In the genomic region with DNA sequence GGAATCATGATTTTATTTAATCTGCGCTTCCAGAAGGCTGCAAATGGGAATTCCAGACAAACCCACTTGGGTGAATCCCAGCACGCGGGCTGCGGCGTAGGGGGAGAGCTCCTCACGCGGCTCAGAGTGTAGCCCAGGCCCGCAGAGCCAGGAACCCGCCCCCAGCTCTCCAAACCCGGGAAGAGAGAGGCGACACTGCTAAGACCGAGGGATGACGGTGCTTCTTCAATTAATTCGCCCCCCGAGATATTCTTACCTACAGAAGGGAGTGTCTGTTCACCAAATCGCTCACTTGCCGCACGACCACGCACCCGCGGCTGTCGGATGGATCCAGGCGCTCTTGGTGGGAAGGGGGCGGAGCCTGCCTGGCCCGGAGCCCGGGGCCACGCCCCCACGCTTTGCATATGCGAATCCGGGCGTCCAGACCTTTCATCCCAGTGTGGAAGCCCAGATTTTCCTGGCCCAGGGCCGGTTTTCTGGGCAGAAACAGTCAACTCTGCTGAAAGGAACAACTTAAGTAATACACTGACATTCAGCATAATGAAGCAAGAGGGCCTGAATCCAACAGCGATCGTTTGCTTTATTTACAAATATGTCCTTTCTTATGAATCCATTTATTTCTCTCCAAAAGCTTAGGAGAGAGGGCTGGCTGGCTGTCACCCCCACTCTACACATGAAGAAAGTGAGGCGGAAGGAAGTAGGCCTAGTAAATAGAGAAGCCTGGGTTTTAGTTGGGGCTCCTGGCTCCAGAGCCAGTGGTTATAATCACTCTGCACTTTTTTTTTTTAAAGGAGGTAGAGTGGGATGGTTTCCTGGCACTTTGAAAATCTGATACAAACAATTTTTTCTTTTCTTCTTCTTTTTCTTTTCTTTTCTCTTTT, we compare ENCODE assay signal across 8 cellular contexts. TPM values are rescaled to one million over a fixed set of nuclear protein-coding genes. Genes with fewer than 3 reads are reported as not detected.
DNase-seq lines count a peak whose midpoint lies in the region; ATAC-seq, FAIRE-seq and TF ChIP-seq lines count a peak whose summit lies in the region.

Gene SLC19A3 (minus strand): TSS at position 342 of the 881 bp plus-strand sequence. CDS start 15,710 bp downstream, outside the sequence.

- H3K27ac ChIP-seq in colonic mucosa = peak within 1 kb of the TSS; percentile 43
- no peak within 1 kb of the TSS for H3K27ac ChIP-seq in keratinocyte (ENCODE audit: control insufficient read depth, insufficient read depth, low read length)

- H3K27me3 ChIP-seq in colonic mucosa (no peaks in the 10 kb centered on the region), keratinocyte (ENCODE audit: control insufficient read depth, extremely low read depth, insufficient read depth, low read length) (no peaks in the 10 kb centered on the region), skeletal muscle satellite cell (ENCODE audit: control insufficient read depth, insufficient read depth, low read length) (peaks cover 16% of the 10 kb centered on the region)

- dilution Hi-C loops in keratinocyte (cut with MboI; ENCODE audit: extremely low pct_ligation_motif_present, low sequenced_read_pairs) = no loop called here

- no peaks in the 10 kb centered on the region for H3K4me1 ChIP-seq in colonic mucosa
- no peaks in the 10 kb centered on the region for H3K4me1 ChIP-seq in keratinocyte (ENCODE audit: control insufficient read depth, extremely low read depth, insufficient read depth, low read length)
- peaks cover 5% of the 10 kb centered on the region for H3K4me1 ChIP-seq in skeletal muscle satellite cell (ENCODE audit: control insufficient read depth, insufficient read depth, low read length)

- FAIRE-seq in keratinocyte (lab: Jason Lieb, UNC) = peak; percentile 17

- ATAC-seq in HG03342 (IDR thresholded peaks at IDR 0.05; ENCODE audit: unreplicated experiment) = no peak
- no peak for ATAC-seq in GM21528 (IDR thresholded peaks at IDR 0.05; ENCODE audit: low FRiP score, unreplicated experiment)

- H3K9me3 ChIP-seq in colonic mucosa (no peaks in the 10 kb centered on the region), keratinocyte (ENCODE audit: control insufficient read depth, low read depth, low read length) (no peaks in the 10 kb centered on the region), skeletal muscle satellite cell (replicated peaks; ENCODE audit: low read length) (no peaks in the 10 kb centered on the region)

- no peaks in the 10 kb centered on the region for H3K79me2 ChIP-seq in keratinocyte (ENCODE audit: control insufficient read depth, insufficient read depth, low read length)

- H3K4me2 ChIP-seq in keratinocyte (ENCODE audit: control insufficient read depth, extremely low read depth, insufficient read depth, low read depth, low read length) (peak within 1 kb of the TSS; percentile 85), skeletal muscle satellite cell (ENCODE audit: low read length) (peak within 1 kb of the TSS; percentile 96)

- peak; percentile 84 for DNase-seq in DMS53 (lab: John Stamatoyannopoulos, UW)
- peak; percentile 23 for DNase-seq in NCI-H2029 (lab: John Stamatoyannopoulos, UW)
- DNase-seq in colonic mucosa = peak; percentile 95
- peak; percentile 4 for DNase-seq in keratinocyte (ENCODE audit: low read depth, low spot score)
- DNase-seq in GF-D8 (lab: John Stamatoyannopoulos, UW) = no peak

- H3K4me3 ChIP-seq in colonic mucosa (peak within 1 kb of the TSS; percentile 49), keratinocyte (ENCODE audit: control insufficient read depth in 2 of 3, extremely low read depth in 1 of 3, insufficient read depth in 2 of 3, low read depth in 1 of 3, low read length in 3 of 3) (peak within 1 kb of the TSS; percentile 27 to 67 (median 50)), skeletal muscle satellite cell (ENCODE audit: low read length) (peak within 1 kb of the TSS; percentile 74)

- H4K20me1 ChIP-seq in keratinocyte (ENCODE audit: control insufficient read depth, extremely low read depth, insufficient read depth, low read length) = no peaks in the 10 kb centered on the region

- TF ChIP-seq CTCF in colonic mucosa (IDR thresholded peaks at IDR 0.05) = no peak
- no peak for TF ChIP-seq CTCF in keratinocyte (optimal IDR thresholded peaks at IDR 0.05 in 1 of 3, IDR thresholded peaks at IDR 0.05 in 1 of 3, conservative IDR thresholded peaks at IDR 0.05 in 1 of 3; ENCODE audit: extremely low read depth in 1 of 3, insufficient read depth in 2 of 3, low read length in 3 of 3)

- no peaks in the 10 kb centered on the region for H3K9me1 ChIP-seq in keratinocyte (ENCODE audit: control insufficient read depth, extremely low read depth, insufficient read depth, low read length)

- H3K9ac ChIP-seq in colonic mucosa (ENCODE audit: low read depth in 2 of 2, low read length in 2 of 2) (peak within 1 kb of the TSS; percentile 14 to 77), keratinocyte (ENCODE audit: control insufficient read depth, extremely low read depth, insufficient read depth, low read length) (peak within 1 kb of the TSS; percentile 33), skeletal muscle satellite cell (ENCODE audit: low read depth, low read length) (peak within 1 kb of the TSS; percentile 50)

- intact Hi-C loops in colonic mucosa (cut with DNase I) = no loop called here

- H3K36me3 ChIP-seq in colonic mucosa (no peaks in the 10 kb centered on the region), keratinocyte (ENCODE audit: control insufficient read depth in 2 of 2, extremely low read depth in 1 of 2, insufficient read depth in 2 of 2, low read length in 2 of 2) (no peaks in the 10 kb centered on the region), skeletal muscle satellite cell (ENCODE audit: insufficient read depth, low read length) (no peaks in the 10 kb centered on the region)

- H2AFZ ChIP-seq in keratinocyte (ENCODE audit: control insufficient read depth, low read length) = peak within 1 kb of the TSS; percentile 84

RNA-seq across cellular contexts. Expression of gene SLC19A3, which starts in this region (rescaled TPM):
- 10 to 100 TPM in 1 of 2 donors, 1 to 10 TPM in 1; 6.4 to 19.6 TPM for total RNA-seq in colonic mucosa
- polyA plus RNA-seq in keratinocyte = 0.25 to 1.0 TPM (median 0.58 TPM) in 3 replicates
- 0.10 TPM for polyA plus RNA-seq in keratinocyte (2011; ENCODE audit: low read depth)
- polyA plus RNA-seq in keratinocyte (2011; cell fraction: cytosol; rRNA removed) = 0.41 and 0.44 TPM in 2 replicates
- polyA plus RNA-seq in keratinocyte (2011; cell fraction: nucleus; rRNA removed) = 0.51 and 0.94 TPM in 2 replicates
- polyA plus RNA-seq in keratinocyte (2012; ENCODE audit: low replicate concordance) = 0.25 and 0.59 TPM in 2 replicates
- 0.79 to 1.2 TPM in 2 of 3 replicates, not detected in the other for polyA minus RNA-seq in keratinocyte
- not detected for polyA minus RNA-seq in keratinocyte (2011; cell fraction: cytosol; rRNA and poly(A)+ RNA removed)
- polyA minus RNA-seq in keratinocyte (2011; cell fraction: nucleus; rRNA and poly(A)+ RNA removed) = 0.74 and 0.78 TPM in 2 replicates
- total RNA-seq in skeletal muscle satellite cell (2012; rRNA removed) = 0.66 and 1.5 TPM in 2 replicates
